In genomic region chr9:98455957-98456621, GRCh38 we compare ENCODE assay signal across 14 cellular contexts.
DNase-seq lines count a peak whose midpoint lies in the region; ATAC-seq and TF ChIP-seq lines count a peak whose summit lies in the region.
"Had no signal": no experiment of that assay in that cellular context is flagged by ENCODE, and none has a peak within 500 bp of the region (broad histone marks: within the 10 kb centered on the region; RNA-seq: fewer than 3 reads in every experiment).

No MANE protein-coding gene starts in this region.

- H3K4me3 ChIP-seq in dorsolateral prefrontal cortex (no peak overlapping the region), lung (no peak overlapping the region)
- H3K4me3 ChIP-seq: BLaER1 had no signal

- peak; percentile 79 for ATAC-seq in lung (ENCODE audit: insufficient read depth, low FRiP score)
- no peak for ATAC-seq in GM21423 (IDR thresholded peaks at IDR 0.05; ENCODE audit: unreplicated experiment)
- no peak for ATAC-seq in GM21360 (IDR thresholded peaks at IDR 0.05; ENCODE audit: unreplicated experiment)
- ATAC-seq: stimulated activated memory B cell treated with anti-CD40 and anti-IgM and Interleukin-4, amounts not matched to agents 10 μg/mL and 1 μg/mL and 100 μg/mL, for 72 hours had no signal

- H3K4me1 ChIP-seq in lung (ENCODE audit: control insufficient read depth in 2 of 2, insufficient read depth in 2 of 2, low read length in 2 of 2), result no peaks in the 10 kb centered on the region
- H3K4me1 ChIP-seq: BLaER1 had no signal

- intact Hi-C loops in dorsolateral prefrontal cortex (cut with DNase I), result no loop called here

- DNase-seq in CD1c-positive myeloid dendritic cell (ENCODE audit: extremely low spot score) (peak; percentile 1), NCI-H69 (lab: John Stamatoyannopoulos, UW) (peak; percentile 72), dorsolateral prefrontal cortex (peak in 9 of 10 donors; percentile 38 to 85 (median 70)), lung (ENCODE audit: low spot score) (no peak), NCI-H2196 (lab: John Stamatoyannopoulos, UW; ENCODE audit: unreplicated experiment) (no peak)
- no peak for DNase-seq in activated CD8-positive, alpha-beta memory T cell treated with anti-CD3 and anti-CD28 coated beads, Interleukin-2, amount 50 U/mL, for 4 hours
- DNase-seq: activated T-cell treated with anti-CD3 and anti-CD28 coated beads, Interleukin-2, amount 50 U/mL, for 1 hour; left cardiac atrium; NCI-H524; SHP77 treated with DMSO at 0.1 percent for 48 hours had no signal

- peaks cover 3 to 4% of the 10 kb centered on the region in 2 donors for H3K9me3 ChIP-seq in lung (ENCODE audit: control insufficient read depth in 2 of 2, insufficient read depth in 1 of 2, low read length in 1 of 2)

- H3K27me3 ChIP-seq in dorsolateral prefrontal cortex (no peaks in the 10 kb centered on the region), lung (ENCODE audit: control insufficient read depth, insufficient read depth) (peaks cover 3% of the 10 kb centered on the region)
- H3K27me3 ChIP-seq: BLaER1 had no signal

- 44 to 69% methylated on average over 6 of the region's 6 CpGs for WGBS in lung, 2 donors

- peak overlapping the region in 10 of 59 donors; percentile 8 to 55 (median 36) for H3K27ac ChIP-seq in dorsolateral prefrontal cortex
- no peak overlapping the region for H3K27ac ChIP-seq in lung (ENCODE audit: low read depth in 1 of 2, low read length in 1 of 2)
- H3K27ac ChIP-seq: BLaER1 had no signal

- no peak for TF ChIP-seq CTCF in dorsolateral prefrontal cortex (IDR thresholded peaks at IDR 0.05 in 54 of 56, conservative IDR thresholded peaks at IDR 0.05 in 2 of 56; ENCODE audit: low read depth in 1 of 56, partially characterized antibody in 56 of 56)
- no peak for TF ChIP-seq CTCF in lung (IDR thresholded peaks at IDR 0.05; ENCODE audit: control extremely low read depth, extremely low read depth)

- H3K36me3 ChIP-seq in lung (ENCODE audit: control insufficient read depth in 2 of 2, insufficient read depth in 2 of 2, low read length in 2 of 2), result no peaks in the 10 kb centered on the region
- H3K36me3 ChIP-seq: BLaER1 had no signal

Comparison
In these comparisons a context has a peak if more than half of its experiments do, and no peak if none do; other contexts are left out.
1. DNase-seq: peak in CD1c-positive myeloid dendritic cell (single experiment), NCI-H69 (single experiment) and dorsolateral prefrontal cortex (9 of 10); none in lung (single experiment), activated CD8-positive, alpha-beta memory T cell treated with anti-CD3 and anti-CD28 coated beads, Interleukin-2, amount 50 U/mL, for 4 hours (single experiment) and NCI-H2196 (single experiment).